11 cellular contexts compared by ENCODE assay signal in the genomic region with DNA sequence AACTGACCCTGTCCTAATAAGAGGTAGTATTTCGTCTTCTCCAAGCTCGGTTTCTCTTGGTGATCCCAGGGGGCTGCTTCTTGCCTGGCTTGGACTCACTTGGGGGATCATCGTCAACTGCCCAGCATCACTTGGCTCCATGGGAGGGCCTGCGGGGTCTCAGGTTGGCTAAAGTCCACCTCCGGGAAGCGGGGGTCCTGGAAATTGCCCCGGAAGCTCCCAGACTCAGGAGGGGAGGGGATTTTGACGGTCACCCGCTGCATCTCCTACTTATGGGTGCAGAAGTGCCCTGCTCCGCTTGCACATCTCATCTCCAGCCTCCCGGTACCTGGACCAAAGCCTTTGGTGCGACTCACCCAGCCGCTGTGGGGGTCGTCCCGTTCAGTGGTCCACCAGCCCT. TPM values are rescaled to one million over a fixed set of nuclear protein-coding genes. Genes with fewer than 3 reads are reported as not detected.
DNase-seq lines count a peak whose midpoint lies in the region; ATAC-seq and TF ChIP-seq lines count a peak whose summit lies in the region.
"Had no signal": no experiment of that assay in that cellular context is flagged by ENCODE, and none has a peak within 500 bp of the region (broad histone marks: within the 10 kb centered on the region; RNA-seq: fewer than 3 reads in every experiment).

No MANE protein-coding gene starts in this region.

- peak overlapping the region in 4 of 10 experiments; percentile 35 to 57 (median 54); a peak in 2 of 20 replicates for H3K4me3 ChIP-seq in BLaER1 treated with 17β-estradiol and CSF1 and Interleukin-3, amounts not matched to agents 10 nM and 100 nM
- H3K4me3 ChIP-seq in HUES64 (ENCODE audit: low read length): peak overlapping the region; percentile 69; the same call in 1 of the 2 replicates
- H3K4me3 ChIP-seq in dorsolateral prefrontal cortex: peak overlapping the region in 33 of 59 donors; percentile 44 to 73 (median 62)
- H3K4me3 ChIP-seq in neuronal stem cell (ENCODE audit: low read length in 2 of 2): peak overlapping the region; percentile 31 to 55

- no peak overlapping the region for H3K18ac ChIP-seq in neuronal stem cell (ENCODE audit: low read length)

- DNase-seq in dorsolateral prefrontal cortex (no peak), neuronal stem cell (ENCODE audit: low spot score) (no peak), G401 (ENCODE audit: low spot score) (no peak), NCI-H2196 treated with DMSO at 0.1 percent for 48 hours (lab: John Stamatoyannopoulos, UW; ENCODE audit: unreplicated experiment) (no peak)
- DNase-seq: NCI-H1694 treated with DMSO at 0.1 percent for 48 hours had no signal

- H3K4ac ChIP-seq in neuronal stem cell (ENCODE audit: low read length): no peak overlapping the region

- H2AFZ ChIP-seq in neuronal stem cell (ENCODE audit: low read length): peak overlapping the region; percentile 100

- no peak for TF ChIP-seq CTCF in dorsolateral prefrontal cortex (IDR thresholded peaks at IDR 0.05 in 54 of 56, conservative IDR thresholded peaks at IDR 0.05 in 2 of 56; ENCODE audit: low read depth in 1 of 56, partially characterized antibody in 56 of 56)

- peak overlapping the region; percentile 79 for H2BK5ac ChIP-seq in neuronal stem cell (ENCODE audit: low read length)

- WGBS in HUES64: 90% methylated on average over 15 of the region's 15 CpGs
- WGBS in neuronal stem cell (ENCODE audit: extremely low coverage in 2 of 2, insufficient read length in 2 of 2, insufficient replicate concordance in 1 of 2), 2 donors: no CpG with 5 or more reads among the region's 15 CpGs

- peaks cover 0 to 11% (median 3%) of the 10 kb centered on the region in 10 experiments; a peak in 15 of 20 replicates for H3K4me1 ChIP-seq in BLaER1 treated with 17β-estradiol and CSF1 and Interleukin-3, amounts not matched to agents 10 nM and 100 nM
- no peaks in the 10 kb centered on the region for H3K4me1 ChIP-seq in HUES64 (ENCODE audit: insufficient read depth, low read length)
- peaks cover 3 to 10% of the 10 kb centered on the region in 2 donors for H3K4me1 ChIP-seq in neuronal stem cell (ENCODE audit: control insufficient read depth in 2 of 2, insufficient read depth in 1 of 2, low read depth in 1 of 2, low read length in 2 of 2)

- no peaks in the 10 kb centered on the region for H3K79me1 ChIP-seq in neuronal stem cell (ENCODE audit: low read depth, low read length)

- H2AK5ac ChIP-seq in neuronal stem cell (ENCODE audit: low read depth, low read length): peak overlapping the region; percentile 57

- H3K27me3 ChIP-seq in BLaER1 treated with 17β-estradiol and CSF1 and Interleukin-3, amounts not matched to agents 10 nM and 100 nM: no peaks in the 10 kb centered on the region
- H3K27me3 ChIP-seq in HUES64 (ENCODE audit: insufficient read depth, low read length) (peaks cover 50% of the 10 kb centered on the region), dorsolateral prefrontal cortex (peaks cover 0 to 46% (median 15%) of the 10 kb centered on the region in 45 donors), neuronal stem cell (ENCODE audit: control insufficient read depth in 3 of 3, insufficient read depth in 3 of 3, low read depth in 1 of 3, low read length in 3 of 3) (peaks cover 3 to 32% (median 22%) of the 10 kb centered on the region in 3 experiments)

- no peaks in the 10 kb centered on the region for H3K36me3 ChIP-seq in BLaER1 treated with 17β-estradiol and CSF1 and Interleukin-3, amounts not matched to agents 10 nM and 100 nM
- H3K36me3 ChIP-seq in HUES64 (ENCODE audit: insufficient read depth, low read length): no peaks in the 10 kb centered on the region
- H3K36me3 ChIP-seq in neuronal stem cell (replicated peaks in 1 of 2; ENCODE audit: control insufficient read depth in 2 of 2, insufficient read depth in 2 of 2, low read length in 2 of 2): no peaks in the 10 kb centered on the region
- H3K36me3 ChIP-seq: upper lobe of right lung had no signal

- H4K91ac ChIP-seq in neuronal stem cell (ENCODE audit: low read depth, low read length, poor library complexity): no peak overlapping the region

- H3K9ac ChIP-seq in BLaER1 treated with 17β-estradiol and CSF1 and Interleukin-3, amounts not matched to agents 10 nM and 100 nM: peak overlapping the region in 3 of 11 experiments; percentile 47 to 54 (median 48); a peak in 2 of 22 replicates
- H3K9ac ChIP-seq in HUES64 (ENCODE audit: low read depth, low read length) (no peak overlapping the region), neuronal stem cell (ENCODE audit: low read depth, low read length, poor library complexity) (peak overlapping the region; percentile 31)

- H3K23ac ChIP-seq in neuronal stem cell (ENCODE audit: low read depth, low read length, poor library complexity): no peak overlapping the region

- ATAC-seq in HG02885 (IDR thresholded peaks at IDR 0.05; ENCODE audit: poor library complexity, unreplicated experiment) (no peak), GM21529 (IDR thresholded peaks at IDR 0.05; ENCODE audit: unreplicated experiment) (no peak)

- H2BK15ac ChIP-seq in neuronal stem cell (ENCODE audit: low read length): peak overlapping the region; percentile 31

- H3K27ac ChIP-seq in BLaER1 treated with 17β-estradiol and CSF1 and Interleukin-3, amounts not matched to agents 10 nM and 100 nM: no peak overlapping the region
- no peak overlapping the region for H3K27ac ChIP-seq in HUES64 (ENCODE audit: low read depth, low read length)
- H3K27ac ChIP-seq in dorsolateral prefrontal cortex: no peak overlapping the region
- H3K27ac ChIP-seq in neuronal stem cell (replicated peaks; ENCODE audit: low read length): no peak overlapping the region
- H3K27ac ChIP-seq: upper lobe of right lung had no signal

- H3K14ac ChIP-seq in neuronal stem cell (ENCODE audit: low read length): no peak overlapping the region

- in situ Hi-C loops in G401 (cut with HindIII; ENCODE audit: low sequenced_read_pairs): no loop called here

- H3K9me3 ChIP-seq in BLaER1 treated with 17β-estradiol and CSF1 and Interleukin-3, amounts not matched to agents 10 nM and 100 nM (replicated peaks in 1 of 11): peaks cover 8 to 29% (median 23%) of the 10 kb centered on the region in 11 experiments
- H3K9me3 ChIP-seq in HUES64 (ENCODE audit: insufficient read depth, low read depth, low read length): 0 out of 2 replicates have a peak, but pooled peaks cover 3% of the 10 kb centered on the region
- H3K9me3 ChIP-seq in neuronal stem cell (replicated peaks in 1 of 2; ENCODE audit: control insufficient read depth in 2 of 2, insufficient read depth in 1 of 2, low read depth in 1 of 2, low read length in 2 of 2): peaks cover 0 to 5% of the 10 kb centered on the region in 2 donors
- H3K9me3 ChIP-seq: upper lobe of right lung had no signal

- no peak overlapping the region for H2BK120ac ChIP-seq in neuronal stem cell (ENCODE audit: low read depth, low read length)

- intact Hi-C loops in dorsolateral prefrontal cortex (cut with DNase I): loop anchor here (2.0 to 10.0 kb wide), 4 partner anchors 103 to 229 kb away; no protein-coding TSS in a partner anchor

- H2BK12ac ChIP-seq in neuronal stem cell (ENCODE audit: low read length): peak overlapping the region; percentile 31

- no peaks in the 10 kb centered on the region; a peak in 1 of 22 replicates for H4K20me1 ChIP-seq in BLaER1 treated with 17β-estradiol and CSF1 and Interleukin-3, amounts not matched to agents 10 nM and 100 nM

- peak overlapping the region in 10 of 11 experiments; percentile 62 to 90 (median 82); a peak in 16 of 22 replicates for H3K4me2 ChIP-seq in BLaER1 treated with 17β-estradiol and CSF1 and Interleukin-3, amounts not matched to agents 10 nM and 100 nM
- peak overlapping the region; percentile 99 for H3K4me2 ChIP-seq in neuronal stem cell (ENCODE audit: insufficient read depth, low read length, poor library complexity, severe bottlenecking)

- H4K8ac ChIP-seq in neuronal stem cell (ENCODE audit: low read depth, low read length): no peak overlapping the region

RNA-seq across cellular contexts. Expression of a gene that starts 18.7 kb away (rescaled TPM):
- polyA plus RNA-seq in HUES64 (2013, experiment 1 of 2): not detected
- polyA plus RNA-seq in HUES64 (2013, experiment 2 of 2): not detected
- under 1 TPM in 5 of 120 experiments, not detected in 115; 0.39 to 0.72 (median 0.49) TPM for total RNA-seq in dorsolateral prefrontal cortex
- polyA plus RNA-seq in neuronal stem cell (2013, experiment 1 of 2): not detected
- polyA plus RNA-seq in neuronal stem cell (2013, experiment 2 of 2): not detected
- total RNA-seq in G401 (2014; rRNA removed; shearing (Covaris generic)): not detected in 2 replicates
- total RNA-seq: left lobe of liver, upper lobe of right lung had no signal

RNA-seq across cellular contexts. Expression of a gene that starts 24.9 kb away (rescaled TPM):
- 1.3 TPM for polyA plus RNA-seq in HUES64 (2013, experiment 1 of 2)
- polyA plus RNA-seq in HUES64 (2013, experiment 2 of 2): 2.0 TPM
- total RNA-seq in dorsolateral prefrontal cortex: under 1 TPM in 26 of 120 experiments, not detected in 94; 0.10 to 0.51 (median 0.19) TPM
- polyA plus RNA-seq in neuronal stem cell (2013, experiment 1 of 2): 0.67 TPM
- 0.72 TPM for polyA plus RNA-seq in neuronal stem cell (2013, experiment 2 of 2)
- not detected in 2 replicates for total RNA-seq in G401 (2014; rRNA removed; shearing (Covaris generic))
